ENCODE assay signal across 8 cellular contexts in the genomic region with DNA sequence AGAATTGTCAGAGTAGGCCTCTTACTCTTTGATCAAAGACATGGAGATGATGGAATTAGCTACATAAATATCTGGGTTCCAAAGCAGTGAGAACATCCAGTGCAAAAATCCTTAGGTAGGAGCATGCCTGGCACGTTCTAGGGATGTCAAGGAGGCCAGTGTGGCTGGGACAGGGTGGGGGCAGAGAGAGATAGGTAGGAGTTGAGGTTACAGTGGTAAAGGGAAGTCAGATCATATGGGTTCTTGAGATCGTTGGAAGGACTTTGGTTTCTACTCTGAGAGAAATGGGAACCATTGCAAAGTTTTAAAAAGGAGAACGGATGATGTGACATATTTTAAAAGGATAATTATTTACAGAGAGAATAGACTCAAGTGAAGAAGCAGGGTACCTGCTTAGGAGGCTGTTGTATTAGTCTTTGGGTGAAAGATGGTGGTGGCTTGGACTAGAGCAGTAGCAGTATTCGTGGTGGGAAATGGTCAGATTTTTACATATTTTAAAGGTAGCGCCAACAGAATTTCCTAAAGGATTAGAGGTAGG. TPM values are rescaled to one million over a fixed set of nuclear protein-coding genes. Genes with fewer than 3 reads are reported as not detected.
DNase-seq lines count a peak whose midpoint lies in the region; ATAC-seq and TF ChIP-seq lines count a peak whose summit lies in the region.

No MANE protein-coding gene starts in this region.

- ATAC-seq in GM19463 (IDR thresholded peaks at IDR 0.05; ENCODE audit: unreplicated experiment) (peak; percentile 15), HG03460 (IDR thresholded peaks at IDR 0.05; ENCODE audit: unreplicated experiment) (peak; percentile 1), gastrocnemius medialis (no peak)

- BruUV-seq in mammary epithelial cell (replicated peaks; lab: Mats Ljungman, UMichigan) = TSS peak; percentile 63

- TF ChIP-seq CTCF in mammary epithelial cell (conservative IDR thresholded peaks at IDR 0.05 in 1 of 2, IDR thresholded peaks at IDR 0.05 in 1 of 2; ENCODE audit: extremely low read depth in 1 of 2, insufficient read depth in 1 of 2, low read depth in 1 of 2, low read length in 2 of 2) (no peak), gastrocnemius medialis (IDR thresholded peaks at IDR 0.05 in 4 of 5, conservative IDR thresholded peaks at IDR 0.05 in 1 of 5) (no peak)

- peak overlapping the region; percentile 17 for H3K9ac ChIP-seq in mammary epithelial cell (ENCODE audit: insufficient read depth, low read length)
- H3K9ac ChIP-seq in mesendoderm (ENCODE audit: low read length) = no peak overlapping the region

- H3K4me1 ChIP-seq in mammary epithelial cell (ENCODE audit: insufficient read depth, low read length) (peaks cover 18% of the 10 kb centered on the region), mesendoderm (ENCODE audit: control insufficient read depth, low read depth, low read length) (no peaks in the 10 kb centered on the region), gastrocnemius medialis (no peaks in the 10 kb centered on the region)

- in situ Hi-C loops in mammary epithelial cell (cut with MboI; ENCODE audit: low sequenced_read_pairs in 2 of 2) (loop anchor here in 1 of 2 donors (25.0 kb wide), 1 partner anchor 206 kb away; no protein-coding TSS in a partner anchor), gastrocnemius medialis (cut with MboI; ENCODE audit: low sequenced_read_pairs in 4 of 4) (no loop called here)

- no peak overlapping the region for H3K56ac ChIP-seq in mesendoderm (ENCODE audit: low read length)

- H4K8ac ChIP-seq in mesendoderm (ENCODE audit: low read depth, low read length) = no peak overlapping the region

- H3K9me3 ChIP-seq in mammary epithelial cell (replicated peaks; ENCODE audit: insufficient read depth, low read length) (no peaks in the 10 kb centered on the region), gastrocnemius medialis (no peaks in the 10 kb centered on the region)

- H2AK5ac ChIP-seq in mesendoderm (ENCODE audit: low read length) = no peak overlapping the region

- DNase-seq in AML-193 (lab: John Stamatoyannopoulos, UW) (peak; percentile 39 to 61), mammary epithelial cell (no peak), NCI-H226 (no peak), NCI-H82 (lab: John Stamatoyannopoulos, UW) (no peak), mesendoderm (no peak), gastrocnemius medialis (no peak)

- TF ChIP-seq POLR2A in gastrocnemius medialis (IDR thresholded peaks at IDR 0.05) = no peak

- no peaks in the 10 kb centered on the region for H3K36me3 ChIP-seq in mammary epithelial cell (ENCODE audit: insufficient read depth, low read length)
- H3K36me3 ChIP-seq in mesendoderm (ENCODE audit: control insufficient read depth, insufficient read depth, low read length) = no peaks in the 10 kb centered on the region
- no peaks in the 10 kb centered on the region for H3K36me3 ChIP-seq in gastrocnemius medialis

- H3K4me2 ChIP-seq in mammary epithelial cell (ENCODE audit: insufficient read depth, low read depth, low read length) (no peak overlapping the region), mesendoderm (ENCODE audit: low read length) (no peak overlapping the region)

- no peaks in the 10 kb centered on the region for H3K27me3 ChIP-seq in mammary epithelial cell (ENCODE audit: insufficient read depth, low read length)
- no peaks in the 10 kb centered on the region for H3K27me3 ChIP-seq in mesendoderm (ENCODE audit: insufficient read depth, low read length, poor library complexity)
- no peaks in the 10 kb centered on the region for H3K27me3 ChIP-seq in gastrocnemius medialis

- dilution Hi-C loops in mammary epithelial cell (cut with HindIII; ENCODE audit: low sequenced_read_pairs) = no loop called here

- H3K4me3 ChIP-seq in mammary epithelial cell (replicated peaks in 1 of 3; ENCODE audit: insufficient read depth in 1 of 3, low read depth in 2 of 3, low read length in 3 of 3) = no peak overlapping the region
- no peak overlapping the region for H3K4me3 ChIP-seq in mesendoderm (ENCODE audit: low read length)
- no peak overlapping the region for H3K4me3 ChIP-seq in gastrocnemius medialis

- no peak overlapping the region for H4K5ac ChIP-seq in mesendoderm (ENCODE audit: low read length)

- H3K27ac ChIP-seq in mammary epithelial cell (ENCODE audit: insufficient read depth, low read depth, low read length) (peak overlapping the region; percentile 94), mesendoderm (ENCODE audit: low read depth, low read length) (no peak overlapping the region), gastrocnemius medialis (no peak overlapping the region)

- no peaks in the 10 kb centered on the region for H4K20me1 ChIP-seq in mammary epithelial cell (ENCODE audit: insufficient read depth, low read length)

- no peaks in the 10 kb centered on the region for H3K79me2 ChIP-seq in mammary epithelial cell (ENCODE audit: insufficient read depth, low read length)
- H3K79me2 ChIP-seq in mesendoderm (ENCODE audit: control insufficient read depth, insufficient read depth, low read length) = no peaks in the 10 kb centered on the region

- H2BK15ac ChIP-seq in mesendoderm (replicated peaks; ENCODE audit: low read depth) = no peak overlapping the region

- no peak overlapping the region for H2AFZ ChIP-seq in mammary epithelial cell (ENCODE audit: low read depth, low read length)

- H3K4ac ChIP-seq in mesendoderm (ENCODE audit: low read depth, low read length) = no peak overlapping the region

- no peaks in the 10 kb centered on the region for H3K79me1 ChIP-seq in mesendoderm (ENCODE audit: low read length)

- WGBS in mammary epithelial cell (ENCODE audit: low coverage, missing lambda C conversion rate) = 98% methylated on average over 5 of the region's 5 CpGs
- whole genome bisulfite sequencing in mesendoderm (ENCODE audit: extremely low coverage, insufficient coverage, low lambda C conversion rate) = no CpG with 5 or more reads among the region's 5 CpGs

- CTCF ChIA-PET in mammary epithelial cell (lab: Charles Lee; ENCODE audit: low non-redundant PET) = no interaction called here

- no peak overlapping the region for H2BK120ac ChIP-seq in mesendoderm (ENCODE audit: low read depth, low read length)

- intact Hi-C loops in mammary epithelial cell (cut with micrococcal nuclease) = loop anchor here (1.0 to 10.0 kb wide), 7 partner anchors 13 to 499 kb away; no protein-coding TSS in a partner anchor
- intact Hi-C loops in gastrocnemius medialis (cut with DNase I; ENCODE audit: low total_unique reads) = no loop called here

- no peak overlapping the region for H3K23ac ChIP-seq in mesendoderm (ENCODE audit: low read length)

- H2BK5ac ChIP-seq in mesendoderm (ENCODE audit: low read length) = no peak overlapping the region

- no peak overlapping the region for H3K18ac ChIP-seq in mesendoderm (ENCODE audit: low read length)

RNA-seq across cellular contexts. Expression of gene ATP2B1, which starts 47.5 kb away (rescaled TPM):
- 10 to 100 TPM; 63.8 to 97.7 TPM for total RNA-seq in mammary epithelial cell
- 26.1 TPM for polyA plus RNA-seq in mammary epithelial cell
- polyA minus RNA-seq in mammary epithelial cell = 65.9 TPM
- polyA plus RNA-seq in mesendoderm (2013, experiment 1 of 2) = 24.5 TPM
- polyA plus RNA-seq in mesendoderm (2013, experiment 2 of 2) = 21.6 TPM
- 10 to 100 TPM; 32.9 to 52.8 (median 47.1) TPM for total RNA-seq in gastrocnemius medialis

Comparison
In these comparisons a context has a peak if more than half of its experiments do, and no peak if none do; other contexts are left out.
1. DNase-seq: peak in AML-193 (2 of 2); none in mammary epithelial cell (single experiment), NCI-H226 (single experiment), NCI-H82 (single experiment), mesendoderm (single experiment) and gastrocnemius medialis (0 of 2).
2. ATAC-seq: peak in GM19463 (single experiment) and HG03460 (single experiment); none in gastrocnemius medialis (0 of 2).